Comparison of ENCODE assay signal across 13 cellular contexts in genomic region chr9:93231121-93231694, GRCh38. TPM values are rescaled to one million over a fixed set of nuclear protein-coding genes. Genes with fewer than 3 reads are reported as not detected.
DNase-seq lines count a peak whose midpoint lies in the region; ATAC-seq and TF ChIP-seq lines count a peak whose summit lies in the region.
"Had no signal": no experiment of that assay in that cellular context is flagged by ENCODE, and none has a peak within 500 bp of the region (broad histone marks: within the 10 kb centered on the region; RNA-seq: fewer than 3 reads in every experiment).

No MANE protein-coding gene starts in this region.

- H3K27me3 ChIP-seq in upper lobe of right lung, result peaks cover 36% of the 10 kb centered on the region
- H3K27me3 ChIP-seq: brain microvascular endothelial cell, MG63 had no signal

- H3K36me3 ChIP-seq in upper lobe of right lung, result no peaks in the 10 kb centered on the region
- H3K36me3 ChIP-seq: brain microvascular endothelial cell, MG63, tibial artery had no signal

- no peak for TF ChIP-seq CTCF in upper lobe of right lung (IDR thresholded peaks at IDR 0.05)

- ATAC-seq in upper lobe of right lung, result peak; percentile 87
- ATAC-seq in GM18520 (IDR thresholded peaks at IDR 0.05; ENCODE audit: unreplicated experiment), result no peak
- no peak for ATAC-seq in GM21526 (IDR thresholded peaks at IDR 0.05; ENCODE audit: low FRiP score, unreplicated experiment)
- ATAC-seq: A549 had no signal

- H3K4me1 ChIP-seq in upper lobe of right lung, result no peaks in the 10 kb centered on the region

- no peaks in the 10 kb centered on the region for H3K9me3 ChIP-seq in upper lobe of right lung
- H3K9me3 ChIP-seq: A549, MG63, tibial artery had no signal

- intact Hi-C loops in upper lobe of right lung (cut with DNase I), result no loop called here

- DNase-seq in NCI-H2107 (lab: John Stamatoyannopoulos, UW), result peak; percentile 19
- no peak for DNase-seq in NCI-H2107 treated with DMSO at 0.1 percent for 48 hours (lab: John Stamatoyannopoulos, UW; ENCODE audit: unreplicated experiment)
- peak; percentile 50 for DNase-seq in SW480 (ENCODE audit: low spot score)
- DNase-seq in medulla oblongata (ENCODE audit: extremely low spot score), result peak; percentile 80
- peak; percentile 78 for DNase-seq in upper lobe of right lung
- DNase-seq in stimulated activated CD4-positive, alpha-beta T cell treated with anti-CD3 and anti-CD28 coated beads, Interleukin-4, amount 100 ng/mL, for 1 hour, result no peak
- DNase-seq: brain microvascular endothelial cell, MG63, tibial artery had no signal

- H3K4me3 ChIP-seq in upper lobe of right lung, result no peak overlapping the region
- H3K4me3 ChIP-seq: A549, MG63, tibial artery had no signal

- H3K27ac ChIP-seq in upper lobe of right lung, result no peak overlapping the region
- H3K27ac ChIP-seq: A549, brain microvascular endothelial cell, tibial artery had no signal

RNA-seq across cellular contexts. Expression of gene WNK2, which starts 47.3 kb away (rescaled TPM):
- 0.35 TPM for total RNA-seq in upper lobe of right lung
- total RNA-seq: osteocyte had no signal

Comparison
In these comparisons a context has a peak if more than half of its experiments do, and no peak if none do; other contexts are left out.
1. DNase-seq: peak in NCI-H2107 (single experiment), SW480 (single experiment), medulla oblongata (single experiment) and upper lobe of right lung (single experiment); none in NCI-H2107 treated with DMSO at 0.1 percent for 48 hours (single experiment) and stimulated activated CD4-positive, alpha-beta T cell treated with anti-CD3 and anti-CD28 coated beads, Interleukin-4, amount 100 ng/mL, for 1 hour (single experiment).